ENCODE assay signal across 13 cellular contexts in genomic region chr7:77479536-77480088, GRCh38. TPM values are rescaled to one million over a fixed set of nuclear protein-coding genes. Genes with fewer than 3 reads are reported as not detected.
DNase-seq lines count a peak whose midpoint lies in the region; TF ChIP-seq lines count a peak whose summit lies in the region.
"Had no signal": no experiment of that assay in that cellular context is flagged by ENCODE, and none has a peak within 500 bp of the region (broad histone marks: within the 10 kb centered on the region; RNA-seq: fewer than 3 reads in every experiment).

No MANE protein-coding gene starts in this region.

- no peak for TF ChIP-seq CTCF in Calu3 (IDR thresholded peaks at IDR 0.05; ENCODE audit: unreplicated experiment)
- TF ChIP-seq CTCF in chondrocyte (IDR thresholded peaks at IDR 0.05), result no peak
- TF ChIP-seq CTCF in brain microvascular endothelial cell (IDR thresholded peaks at IDR 0.05; ENCODE audit: low read depth, low read length, missing control alignments), result no peak

- H3K9ac ChIP-seq in mesendoderm (ENCODE audit: low read length), result no peak overlapping the region

- no peak overlapping the region for H4K5ac ChIP-seq in mesendoderm (ENCODE audit: low read length)

- intact Hi-C loops in Calu3 (cut with micrococcal nuclease; ENCODE audit: unreplicated experiment), result loop anchor here (5.0 to 10.0 kb wide), 2 partner anchors 58 to 65 kb away; partner anchors contain the start of genes GSAP and PTPN12

- H3K27me3 ChIP-seq in mesendoderm (ENCODE audit: insufficient read depth, low read length, poor library complexity), result no peaks in the 10 kb centered on the region
- no peaks in the 10 kb centered on the region for H3K27me3 ChIP-seq in brain microvascular endothelial cell (replicated peaks)

- no peaks in the 10 kb centered on the region for H3K79me1 ChIP-seq in mesendoderm (ENCODE audit: low read length)

- H3K4me3 Mint-ChIP-seq in Calu3 (ENCODE audit: low read depth, unreplicated experiment), result no peak overlapping the region
- H3K4me3 Mint-ChIP-seq in chondrocyte (ENCODE audit: unreplicated experiment), result no peak overlapping the region
- H3K4me3 Mint-ChIP-seq: B cell had no signal

- in situ Hi-C loops in brain microvascular endothelial cell (cut with HindIII; ENCODE audit: low pct_ligation_motif_present, low sequenced_read_pairs), result no loop called here

- H3K4me3 ChIP-seq in mesendoderm (ENCODE audit: low read length) (no peak overlapping the region), brain microvascular endothelial cell (ENCODE audit: low read depth, low read length) (no peak overlapping the region)

- H2BK5ac ChIP-seq in mesendoderm (ENCODE audit: low read length), result no peak overlapping the region

- no peak overlapping the region for H3K18ac ChIP-seq in mesendoderm (ENCODE audit: low read length)

- no peaks in the 10 kb centered on the region for H3K9me3 Mint-ChIP-seq in Calu3 (ENCODE audit: low read depth, unreplicated experiment)
- no peaks in the 10 kb centered on the region for H3K9me3 Mint-ChIP-seq in chondrocyte (ENCODE audit: low read depth)

- H3K27me3 Mint-ChIP-seq in Calu3 (ENCODE audit: unreplicated experiment) (no peaks in the 10 kb centered on the region), chondrocyte (ENCODE audit: low read depth) (no peaks in the 10 kb centered on the region)
- H3K27me3 Mint-ChIP-seq: B cell had no signal

- H3K27ac Mint-ChIP-seq in Calu3 (ENCODE audit: unreplicated experiment) (peak overlapping the region; percentile 74), chondrocyte (ENCODE audit: unreplicated experiment) (peak overlapping the region; percentile 11)
- H3K27ac Mint-ChIP-seq: B cell had no signal

- no peak overlapping the region for H3K4me2 ChIP-seq in mesendoderm (ENCODE audit: low read length)

- no peak overlapping the region for H2AK5ac ChIP-seq in mesendoderm (ENCODE audit: low read length)

- no peak overlapping the region for H3K4ac ChIP-seq in mesendoderm (ENCODE audit: low read depth, low read length)

- H3K36me3 ChIP-seq in mesendoderm (ENCODE audit: control insufficient read depth, insufficient read depth, low read length), result no peaks in the 10 kb centered on the region
- no peaks in the 10 kb centered on the region for H3K36me3 ChIP-seq in brain microvascular endothelial cell (replicated peaks)

- no peak overlapping the region for H4K8ac ChIP-seq in mesendoderm (ENCODE audit: low read depth, low read length)

- CTCF ChIA-PET in Calu3 (lab: Charles Lee), result interaction anchor here (0.7 kb wide), 1 partner anchor 35 kb away, joined by 4 read pairs; no protein-coding TSS in a partner anchor

- H3K23ac ChIP-seq in mesendoderm (ENCODE audit: low read length), result no peak overlapping the region

- no peaks in the 10 kb centered on the region for H3K79me2 ChIP-seq in mesendoderm (ENCODE audit: control insufficient read depth, insufficient read depth, low read length)

- H3K4me1 Mint-ChIP-seq in Calu3 (ENCODE audit: low read depth, unreplicated experiment) (peaks cover 34% of the 10 kb centered on the region), chondrocyte (ENCODE audit: low read depth) (peaks cover 8% of the 10 kb centered on the region)

- H3K36me3 Mint-ChIP-seq in Calu3 (ENCODE audit: insufficient read depth, unreplicated experiment) (peaks cover 11% of the 10 kb centered on the region), chondrocyte (ENCODE audit: low read depth) (no peaks in the 10 kb centered on the region)

- WGBS in mesendoderm (ENCODE audit: extremely low coverage, insufficient coverage, low lambda C conversion rate), result no CpG with 5 or more reads among the region's 3 CpGs

- H2BK120ac ChIP-seq in mesendoderm (ENCODE audit: low read depth, low read length), result no peak overlapping the region

- H2BK15ac ChIP-seq in mesendoderm (replicated peaks; ENCODE audit: low read depth), result no peak overlapping the region

- DNase-seq in Calu3 (no peak), NCI-H2029 (lab: John Stamatoyannopoulos, UW) (peak; percentile 63), chondrocyte (ENCODE audit: low spot score) (no peak), mesendoderm (peak; percentile 26), HuH-7.5 (ENCODE audit: low spot score) (no peak), brain microvascular endothelial cell (no peak), HUDEP-2 (lab: John Stamatoyannopoulos, UW; ENCODE audit: unreplicated experiment in 76 of 76) (no peak)
- DNase-seq in stimulated activated CD4-positive, alpha-beta T cell treated with anti-CD3 and anti-CD28 coated beads, Interleukin-1b, Interleukin-23, amount 100 ng/mL, for 48 hours, result no peak
- DNase-seq: activated CD4-positive, alpha-beta T cell treated with anti-CD3 and anti-CD28 coated beads, Interleukin-2, amount 50 U/mL, for 4 hours; caudate nucleus; stimulated activated naive CD8-positive, alpha-beta T cell treated with anti-CD3 and anti-CD28 coated beads, Interleukin-15, Interleukin-2, amounts not matched to agents 100 U/mL and 50 U/mL, for 24 hours; T-helper 2 cell had no signal

- no peaks in the 10 kb centered on the region for H3K4me1 ChIP-seq in mesendoderm (ENCODE audit: control insufficient read depth, low read depth, low read length)

- BruUV-seq in Calu3 (replicated peaks; lab: Mats Ljungman, UMichigan), result TSS peak; percentile 83

- H3K27ac ChIP-seq in mesendoderm (ENCODE audit: low read depth, low read length) (no peak overlapping the region), brain microvascular endothelial cell (no peak overlapping the region)

- H3K56ac ChIP-seq in mesendoderm (ENCODE audit: low read length), result no peak overlapping the region

RNA-seq across cellular contexts. Expression of gene PTPN12, which starts 57.5 kb away (rescaled TPM):
- total RNA-seq in Calu3 (2022), result 61.2 and 65.9 TPM in 2 replicates
- total RNA-seq in chondrocyte, result 68.2 to 72.0 TPM (median 69.3 TPM) in 3 replicates
- 100.0 TPM for polyA plus RNA-seq in mesendoderm (2013, experiment 1 of 2)
- polyA plus RNA-seq in mesendoderm (2013, experiment 2 of 2), result 96.0 TPM

Comparison
In these comparisons a context has a peak if more than half of its experiments do, and no peak if none do; other contexts are left out.
1. DNase-seq: peak in NCI-H2029 (single experiment) and mesendoderm (single experiment); none in Calu3 (single experiment), chondrocyte (single experiment), HuH-7.5 (single experiment), stimulated activated CD4-positive, alpha-beta T cell treated with anti-CD3 and anti-CD28 coated beads, Interleukin-1b, Interleukin-23, amount 100 ng/mL, for 48 hours (single experiment), brain microvascular endothelial cell (single experiment) and HUDEP-2 (0 of 76).